ENCODE assay signal across 26 cellular contexts in the genomic region with DNA sequence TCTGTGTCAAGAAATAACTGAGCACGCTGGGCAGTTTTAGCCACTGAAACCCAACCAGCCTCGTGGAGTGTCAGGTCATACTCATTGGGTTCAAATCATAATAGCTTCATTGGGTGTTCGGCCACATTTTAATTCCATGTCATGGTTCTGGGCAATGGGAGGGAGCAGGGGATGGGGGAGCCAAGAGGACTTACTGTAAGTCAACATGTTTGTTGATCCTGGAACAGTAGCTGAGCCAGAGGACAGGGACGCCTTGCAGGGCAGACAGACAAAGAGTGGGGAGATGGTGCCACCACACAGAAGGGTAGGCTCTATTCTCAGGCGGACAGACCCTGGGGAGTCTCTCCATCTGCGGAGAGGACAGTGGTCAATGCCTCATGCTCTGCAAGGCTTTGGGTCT.
"Had no signal": no experiment of that assay in that cellular context is flagged by ENCODE, and none has a peak within 500 bp of the region (broad histone marks: within the 10 kb centered on the region; RNA-seq: fewer than 3 reads in every experiment).

No MANE protein-coding gene starts in this region.

- H3K36me3 ChIP-seq: adrenal gland, breast epithelium, SJCRH30 had no signal

- H3K4me1 Mint-ChIP-seq: activated CD4-positive, alpha-beta T cell treated with anti-CD3 and anti-CD28 coated beads, Interleukin-2, amount 10 ng/mL, durations not matched to agents 7 days and 5 days; activated naive CD8-positive, alpha-beta T cell treated with anti-CD3 and anti-CD28 coated beads, Interleukin-2, amount 10 ng/mL, durations not matched to agents 7 days and 5 days had no signal

- H3K27ac ChIP-seq: adrenal gland, breast epithelium, RWPE1, SJCRH30, VCaP had no signal

- H3K4me3 ChIP-seq: adrenal gland, breast epithelium, K562, SJCRH30 had no signal

- H3K27ac Mint-ChIP-seq: activated CD4-positive, alpha-beta T cell treated with anti-CD3 and anti-CD28 coated beads, Interleukin-2, amount 10 ng/mL, durations not matched to agents 7 days and 5 days; activated CD8-positive, alpha-beta T cell treated with anti-CD3 and anti-CD28 coated beads for 36 hours; activated naive CD8-positive, alpha-beta T cell treated with anti-CD3 and anti-CD28 coated beads, Interleukin-2, amount 10 ng/mL, durations not matched to agents 7 days and 5 days had no signal

- H3K27me3 Mint-ChIP-seq: activated CD4-positive, alpha-beta T cell treated with anti-CD3 and anti-CD28 coated beads, Interleukin-2, amount 10 ng/mL, durations not matched to agents 7 days and 5 days; activated CD8-positive, alpha-beta T cell treated with anti-CD3 and anti-CD28 coated beads for 36 hours had no signal

- H3K36me3 Mint-ChIP-seq: activated naive CD8-positive, alpha-beta T cell treated with anti-CD3 and anti-CD28 coated beads, Interleukin-2, amount 10 ng/mL, durations not matched to agents 7 days and 5 days had no signal

- ATAC-seq: activated CD8-positive, alpha-beta T cell treated with anti-CD3 and anti-CD28 coated beads for 36 hours; K562; Panc1 had no signal

- H3K4me2 ChIP-seq: SK-N-SH had no signal

- H3K4me3 Mint-ChIP-seq: activated CD4-positive, alpha-beta T cell treated with anti-CD3 and anti-CD28 coated beads, Interleukin-2, amount 10 ng/mL, durations not matched to agents 7 days and 5 days; activated CD8-positive, alpha-beta T cell treated with anti-CD3 and anti-CD28 coated beads for 36 hours; activated naive CD8-positive, alpha-beta T cell treated with anti-CD3 and anti-CD28 coated beads, Interleukin-2, amount 10 ng/mL, durations not matched to agents 7 days and 5 days had no signal

- H3K9ac ChIP-seq: SK-N-SH had no signal

- H3K4me1 ChIP-seq: adrenal gland, breast epithelium had no signal

- H3K9me3 ChIP-seq: adrenal gland, breast epithelium, SJCRH30, SK-N-SH had no signal

- H3K27me3 ChIP-seq: adrenal gland, breast epithelium, SJCRH30 had no signal

- DNase-seq: activated CD4-positive, alpha-beta T cell treated with anti-CD3 and anti-CD28 coated beads, Interleukin-2, amount 10 ng/mL, durations not matched to agents 7 days and 5 days; activated CD4-positive, CD25-positive, alpha-beta regulatory T cell; activated CD8-positive, alpha-beta memory T cell treated with anti-CD3 and anti-CD28 coated beads, Interleukin-2, amount 50 U/mL, for 4 hours; activated CD8-positive, alpha-beta T cell treated with anti-CD3 and anti-CD28 coated beads for 36 hours; activated naive CD4-positive, alpha-beta T cell treated with anti-CD3 and anti-CD28 coated beads, Interleukin-2, amount 50 U/mL, for 16 hours; activated naive CD8-positive, alpha-beta T cell treated with anti-CD3 and anti-CD28 coated beads, Interleukin-2, amount 10 ng/mL, durations not matched to agents 7 days and 5 days; activated T-cell treated with anti-CD3 and anti-CD28 coated beads, Interleukin-2, amount 50 U/mL, for 1 hour; Karpas-422; NCI-H1417; NCI-H1930; NCI-H2171; NCI-H2227 treated with DMSO at 0.1 percent for 48 hours; NCI-H510A; NCI-H526 treated with DMSO at 0.1 percent for 48 hours; NCI-H82; OCI-M1; Right ventricle myocardium superior; SJCRH30; SK-N-SH; T-helper 1 cell had no signal

- H3K9me3 Mint-ChIP-seq: activated CD4-positive, alpha-beta T cell treated with anti-CD3 and anti-CD28 coated beads, Interleukin-2, amount 10 ng/mL, durations not matched to agents 7 days and 5 days; activated CD8-positive, alpha-beta T cell treated with anti-CD3 and anti-CD28 coated beads for 36 hours; activated naive CD8-positive, alpha-beta T cell treated with anti-CD3 and anti-CD28 coated beads, Interleukin-2, amount 10 ng/mL, durations not matched to agents 7 days and 5 days had no signal
